Comparison of ENCODE assay signal across 10 cellular contexts in the genomic region with DNA sequence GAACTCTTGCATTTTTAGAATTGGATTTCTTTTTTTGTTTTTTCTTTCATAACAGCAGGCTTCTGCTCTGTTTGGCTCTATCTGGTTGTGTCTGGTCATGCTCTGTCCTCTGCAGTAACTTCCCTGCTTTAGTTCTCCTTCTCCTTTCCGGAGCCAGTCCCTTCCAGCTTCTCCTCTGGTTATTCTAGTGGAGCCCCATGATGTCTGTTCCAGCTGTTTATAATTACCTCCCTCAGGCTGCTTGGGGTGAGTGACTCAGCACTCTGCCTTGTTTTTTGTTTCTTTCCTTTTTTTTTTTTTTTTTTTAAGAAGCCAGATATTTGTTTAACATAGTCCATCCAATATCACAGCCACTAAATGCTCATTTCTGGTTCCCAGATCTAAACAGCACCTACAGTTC.
DNase-seq lines count a peak whose midpoint lies in the region; TF ChIP-seq lines count a peak whose summit lies in the region.
"Had no signal": no experiment of that assay in that cellular context is flagged by ENCODE, and none has a peak within 500 bp of the region (broad histone marks: within the 10 kb centered on the region; RNA-seq: fewer than 3 reads in every experiment).

No MANE protein-coding gene starts in this region.

- DNase-seq in EL (peak; percentile 58), OCI-M1 (lab: John Stamatoyannopoulos, UW) (peak; percentile 22), fibroblast of the aortic adventitia (ENCODE audit: low read depth) (peak; percentile 81), osteocyte (ENCODE audit: extremely low spot score, unreplicated experiment) (no peak), NCI-H2107 treated with DMSO at 0.1 percent for 48 hours (lab: John Stamatoyannopoulos, UW; ENCODE audit: unreplicated experiment) (no peak), GM13976 (ENCODE audit: low spot score) (no peak), inferior parietal cortex (ENCODE audit: extremely low spot score) (no peak), HK-2 (ENCODE audit: unreplicated experiment) (no peak)
- DNase-seq: activated CD4-positive, alpha-beta memory T cell treated with anti-CD3 and anti-CD28 coated beads, Interleukin-2, amount 10 ng/mL, durations not matched to agents 7 days and 5 days had no signal

- peak overlapping the region; percentile 81 for H3K27ac Mint-ChIP-seq in osteocyte (ENCODE audit: unreplicated experiment)
- H3K27ac Mint-ChIP-seq: activated CD4-positive, alpha-beta memory T cell treated with anti-CD3 and anti-CD28 coated beads, Interleukin-2, amount 10 ng/mL, durations not matched to agents 7 days and 5 days had no signal

- H3K36me3 Mint-ChIP-seq in osteocyte (ENCODE audit: unreplicated experiment) = no peaks in the 10 kb centered on the region
- H3K36me3 Mint-ChIP-seq: IgD-negative memory B cell had no signal

- peaks cover 4% of the 10 kb centered on the region for H3K9me3 Mint-ChIP-seq in osteocyte (ENCODE audit: unreplicated experiment)

- TF ChIP-seq CTCF in fibroblast of the aortic adventitia (IDR thresholded peaks at IDR 0.05; ENCODE audit: insufficient read depth, low read length) (no peak), osteocyte (IDR thresholded peaks at IDR 0.05) (no peak), GM13976 (IDR thresholded peaks at IDR 0.05; ENCODE audit: borderline replicate concordance, control extremely low read depth, extremely low read depth, insufficient read depth, missing control alignments) (no peak)

- no peaks in the 10 kb centered on the region for H3K27me3 Mint-ChIP-seq in osteocyte (ENCODE audit: unreplicated experiment)
- H3K27me3 Mint-ChIP-seq: activated CD4-positive, alpha-beta memory T cell treated with anti-CD3 and anti-CD28 coated beads, Interleukin-2, amount 10 ng/mL, durations not matched to agents 7 days and 5 days had no signal

- in situ Hi-C loops in GM13976 (cut with MboI; ENCODE audit: low sequenced_read_pairs, unreplicated experiment) = no loop called here

- no peak overlapping the region for H3K4me3 ChIP-seq in fibroblast of the aortic adventitia (ENCODE audit: low read depth, low read length)

- peaks cover 57% of the 10 kb centered on the region for H3K4me1 Mint-ChIP-seq in osteocyte (ENCODE audit: unreplicated experiment)
- H3K4me1 Mint-ChIP-seq: activated CD4-positive, alpha-beta memory T cell treated with anti-CD3 and anti-CD28 coated beads, Interleukin-2, amount 10 ng/mL, durations not matched to agents 7 days and 5 days had no signal

- no peak overlapping the region for H3K4me3 Mint-ChIP-seq in osteocyte (ENCODE audit: unreplicated experiment)
- H3K4me3 Mint-ChIP-seq: activated CD4-positive, alpha-beta memory T cell treated with anti-CD3 and anti-CD28 coated beads, Interleukin-2, amount 10 ng/mL, durations not matched to agents 7 days and 5 days; IgD-negative memory B cell had no signal

Comparison
In these comparisons a context has a peak if more than half of its experiments do, and no peak if none do; other contexts are left out.
1. DNase-seq: peak in EL (single experiment), OCI-M1 (single experiment) and fibroblast of the aortic adventitia (single experiment); none in osteocyte (single experiment), NCI-H2107 treated with DMSO at 0.1 percent for 48 hours (single experiment), GM13976 (single experiment), inferior parietal cortex (single experiment) and HK-2 (single experiment).